ENCODE assay signal across 1 cellular context in the genomic region with DNA sequence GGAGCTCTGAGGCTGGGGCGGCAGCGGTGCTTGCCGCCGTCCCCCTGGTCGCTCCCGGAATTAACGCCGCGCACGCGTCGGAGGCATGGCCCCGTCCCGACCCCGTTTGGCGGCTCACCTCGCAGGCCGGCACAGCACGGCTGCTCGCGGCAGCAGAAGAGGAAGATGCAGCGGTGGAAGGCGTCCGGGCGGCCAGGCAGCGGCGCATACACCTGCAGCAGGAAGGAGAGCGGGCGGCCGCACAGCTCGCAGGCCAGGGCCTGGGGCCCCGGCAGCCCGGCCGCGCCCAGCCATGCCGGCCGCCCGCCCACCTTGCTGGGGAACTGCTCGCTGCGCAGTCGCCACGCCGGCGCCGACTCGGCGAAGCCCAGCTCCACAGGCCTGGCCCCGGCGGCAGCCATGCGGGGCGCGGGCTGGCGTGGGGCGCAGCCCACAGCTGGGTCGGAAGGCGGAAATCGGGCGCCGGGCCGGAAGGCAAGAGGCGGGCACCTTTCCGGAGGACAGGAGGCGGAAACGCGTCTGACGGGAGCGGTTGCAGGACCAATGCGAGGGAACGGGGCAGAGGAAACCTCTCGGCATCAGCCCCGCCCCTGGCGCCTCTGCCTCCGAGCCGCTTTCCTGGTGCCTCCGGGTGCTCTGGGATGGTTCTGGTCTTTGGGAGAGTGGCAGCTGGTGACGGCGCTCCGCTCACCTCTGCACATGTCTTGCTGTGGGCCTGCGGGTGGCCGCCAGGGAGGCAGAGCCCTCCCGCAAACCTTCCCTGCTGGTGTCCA.
TF ChIP-seq lines count a peak whose summit lies in the region.

A gene with protein sequence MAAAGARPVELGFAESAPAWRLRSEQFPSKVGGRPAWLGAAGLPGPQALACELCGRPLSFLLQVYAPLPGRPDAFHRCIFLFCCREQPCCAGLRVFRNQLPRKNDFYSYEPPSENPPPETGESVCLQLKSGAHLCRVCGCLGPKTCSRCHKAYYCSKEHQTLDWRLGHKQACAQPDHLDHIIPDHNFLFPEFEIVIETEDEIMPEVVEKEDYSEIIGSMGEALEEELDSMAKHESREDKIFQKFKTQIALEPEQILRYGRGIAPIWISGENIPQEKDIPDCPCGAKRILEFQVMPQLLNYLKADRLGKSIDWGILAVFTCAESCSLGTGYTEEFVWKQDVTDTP (minus strand): TSS at position 457 of the 773 bp plus-strand sequence. CDS start 56 bp downstream, at position 401.

TF ChIP-seq in HepG2, 621 proteins besides CTCF, POLR2A, EP300 and RAD21 (continued from another document and continues in another):
- TF ChIP-seq ZNF670 (CRISPR knock-in tag; IDR thresholded peaks at IDR 0.05; ENCODE audit: borderline replicate concordance) (0 out of 2 replicates have a peak, but pooled peaks have one; percentile 11), ZNF644 (CRISPR knock-in tag; IDR thresholded peaks at IDR 0.05; ENCODE audit: low read depth) (peak; percentile 7; the same call in 1 of the 2 replicates), ZNF720 (CRISPR knock-in tag; IDR thresholded peaks at IDR 0.05) (0 out of 2 replicates have a peak, but pooled peaks have one; percentile 42), SAFB2 (CRISPR knock-in tag; IDR thresholded peaks at IDR 0.05; ENCODE audit: borderline replicate concordance, low read depth) (peak; percentile 72), ZNF235 (CRISPR knock-in tag; IDR thresholded peaks at IDR 0.05; ENCODE audit: borderline replicate concordance) (no peak), KLF6 (CRISPR knock-in tag; IDR thresholded peaks at IDR 0.05) (no peak; the same call in 1 of the 2 replicates), ZNF331 (CRISPR knock-in tag; IDR thresholded peaks at IDR 0.05) (peak; percentile 63; the same call in 1 of the 2 replicates), DNMT3B (CRISPR knock-in tag; conservative IDR thresholded peaks at IDR 0.05) (no peak), ZNF44 (CRISPR knock-in tag; IDR thresholded peaks at IDR 0.05) (no peak; the same call in 1 of the 2 replicates), ZNF124 (CRISPR knock-in tag; IDR thresholded peaks at IDR 0.05) (0 out of 2 replicates have a peak, but pooled peaks have one; percentile 61), JDP2 (CRISPR knock-in tag; IDR thresholded peaks at IDR 0.05; ENCODE audit: borderline replicate concordance) (no peak), ZMYM4 (CRISPR knock-in tag; IDR thresholded peaks at IDR 0.05) (peak; percentile 80; the same call in 1 of the 2 replicates), HES4 (CRISPR knock-in tag; IDR thresholded peaks at IDR 0.05; ENCODE audit: borderline replicate concordance) (peak; percentile 87), HBP1 (CRISPR knock-in tag; IDR thresholded peaks at IDR 0.05; ENCODE audit: low read depth) (peak; percentile 28), NFIC (IDR thresholded peaks at IDR 0.05; ENCODE audit: low read length) (no peak), ARNTL (CRISPR knock-in tag; IDR thresholded peaks at IDR 0.05) (no peak), SRF (IDR thresholded peaks at IDR 0.05; ENCODE audit: low read depth, low read length) (no peak), SALL1 (CRISPR knock-in tag; IDR thresholded peaks at IDR 0.05) (peak; percentile 87), RFX3 (CRISPR knock-in tag; IDR thresholded peaks at IDR 0.05) (no peak), ZNF589 (CRISPR knock-in tag; conservative IDR thresholded peaks at IDR 0.05) (no peak), ZNF251 (CRISPR knock-in tag; IDR thresholded peaks at IDR 0.05) (no peak), RBAK (CRISPR knock-in tag; IDR thresholded peaks at IDR 0.05) (no peak), MNT (IDR thresholded peaks at IDR 0.05) (no peak), ZIK1 (CRISPR knock-in tag; IDR thresholded peaks at IDR 0.05; ENCODE audit: borderline replicate concordance, low read depth) (peak; percentile 83; the same call in 1 of the 2 replicates), ZMYM3 (CRISPR knock-in tag; IDR thresholded peaks at IDR 0.05) (no peak; the same call in 1 of the 2 replicates), NCOA1 (CRISPR knock-in tag; IDR thresholded peaks at IDR 0.05) (no peak), ZNF563 (CRISPR knock-in tag; IDR thresholded peaks at IDR 0.05) (peak; percentile 96), ZNF549 (CRISPR knock-in tag; IDR thresholded peaks at IDR 0.05) (no peak), ARNT (IDR thresholded peaks at IDR 0.05) (no peak)
- TF ChIP-seq, protein P1, sequence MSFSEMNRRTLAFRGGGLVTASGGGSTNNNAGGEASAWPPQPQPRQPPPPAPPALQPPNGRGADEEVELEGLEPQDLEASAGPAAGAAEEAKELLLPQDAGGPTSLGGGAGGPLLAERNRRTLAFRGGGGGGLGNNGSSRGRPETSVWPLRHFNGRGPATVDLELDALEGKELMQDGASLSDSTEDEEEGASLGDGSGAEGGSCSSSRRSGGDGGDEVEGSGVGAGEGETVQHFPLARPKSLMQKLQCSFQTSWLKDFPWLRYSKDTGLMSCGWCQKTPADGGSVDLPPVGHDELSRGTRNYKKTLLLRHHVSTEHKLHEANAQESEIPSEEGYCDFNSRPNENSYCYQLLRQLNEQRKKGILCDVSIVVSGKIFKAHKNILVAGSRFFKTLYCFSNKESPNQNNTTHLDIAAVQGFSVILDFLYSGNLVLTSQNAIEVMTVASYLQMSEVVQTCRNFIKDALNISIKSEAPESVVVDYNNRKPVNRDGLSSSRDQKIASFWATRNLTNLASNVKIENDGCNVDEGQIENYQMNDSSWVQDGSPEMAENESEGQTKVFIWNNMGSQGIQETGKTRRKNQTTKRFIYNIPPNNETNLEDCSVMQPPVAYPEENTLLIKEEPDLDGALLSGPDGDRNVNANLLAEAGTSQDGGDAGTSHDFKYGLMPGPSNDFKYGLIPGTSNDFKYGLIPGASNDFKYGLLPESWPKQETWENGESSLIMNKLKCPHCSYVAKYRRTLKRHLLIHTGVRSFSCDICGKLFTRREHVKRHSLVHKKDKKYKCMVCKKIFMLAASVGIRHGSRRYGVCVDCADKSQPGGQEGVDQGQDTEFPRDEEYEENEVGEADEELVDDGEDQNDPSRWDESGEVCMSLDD (CRISPR knock-in tag; IDR thresholded peaks at IDR 0.05; ENCODE audit: borderline replicate concordance): peak; percentile 69; the same call in 1 of the 2 replicates
- TF ChIP-seq, protein P2, sequence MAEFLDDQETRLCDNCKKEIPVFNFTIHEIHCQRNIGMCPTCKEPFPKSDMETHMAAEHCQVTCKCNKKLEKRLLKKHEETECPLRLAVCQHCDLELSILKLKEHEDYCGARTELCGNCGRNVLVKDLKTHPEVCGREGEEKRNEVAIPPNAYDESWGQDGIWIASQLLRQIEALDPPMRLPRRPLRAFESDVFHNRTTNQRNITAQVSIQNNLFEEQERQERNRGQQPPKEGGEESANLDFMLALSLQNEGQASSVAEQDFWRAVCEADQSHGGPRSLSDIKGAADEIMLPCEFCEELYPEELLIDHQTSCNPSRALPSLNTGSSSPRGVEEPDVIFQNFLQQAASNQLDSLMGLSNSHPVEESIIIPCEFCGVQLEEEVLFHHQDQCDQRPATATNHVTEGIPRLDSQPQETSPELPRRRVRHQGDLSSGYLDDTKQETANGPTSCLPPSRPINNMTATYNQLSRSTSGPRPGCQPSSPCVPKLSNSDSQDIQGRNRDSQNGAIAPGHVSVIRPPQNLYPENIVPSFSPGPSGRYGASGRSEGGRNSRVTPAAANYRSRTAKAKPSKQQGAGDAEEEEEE (CRISPR knock-in tag; IDR thresholded peaks at IDR 0.05; ENCODE audit: borderline replicate concordance): 0 out of 2 replicates have a peak, but pooled peaks have one; percentile 66
- TF ChIP-seq, protein P3, sequence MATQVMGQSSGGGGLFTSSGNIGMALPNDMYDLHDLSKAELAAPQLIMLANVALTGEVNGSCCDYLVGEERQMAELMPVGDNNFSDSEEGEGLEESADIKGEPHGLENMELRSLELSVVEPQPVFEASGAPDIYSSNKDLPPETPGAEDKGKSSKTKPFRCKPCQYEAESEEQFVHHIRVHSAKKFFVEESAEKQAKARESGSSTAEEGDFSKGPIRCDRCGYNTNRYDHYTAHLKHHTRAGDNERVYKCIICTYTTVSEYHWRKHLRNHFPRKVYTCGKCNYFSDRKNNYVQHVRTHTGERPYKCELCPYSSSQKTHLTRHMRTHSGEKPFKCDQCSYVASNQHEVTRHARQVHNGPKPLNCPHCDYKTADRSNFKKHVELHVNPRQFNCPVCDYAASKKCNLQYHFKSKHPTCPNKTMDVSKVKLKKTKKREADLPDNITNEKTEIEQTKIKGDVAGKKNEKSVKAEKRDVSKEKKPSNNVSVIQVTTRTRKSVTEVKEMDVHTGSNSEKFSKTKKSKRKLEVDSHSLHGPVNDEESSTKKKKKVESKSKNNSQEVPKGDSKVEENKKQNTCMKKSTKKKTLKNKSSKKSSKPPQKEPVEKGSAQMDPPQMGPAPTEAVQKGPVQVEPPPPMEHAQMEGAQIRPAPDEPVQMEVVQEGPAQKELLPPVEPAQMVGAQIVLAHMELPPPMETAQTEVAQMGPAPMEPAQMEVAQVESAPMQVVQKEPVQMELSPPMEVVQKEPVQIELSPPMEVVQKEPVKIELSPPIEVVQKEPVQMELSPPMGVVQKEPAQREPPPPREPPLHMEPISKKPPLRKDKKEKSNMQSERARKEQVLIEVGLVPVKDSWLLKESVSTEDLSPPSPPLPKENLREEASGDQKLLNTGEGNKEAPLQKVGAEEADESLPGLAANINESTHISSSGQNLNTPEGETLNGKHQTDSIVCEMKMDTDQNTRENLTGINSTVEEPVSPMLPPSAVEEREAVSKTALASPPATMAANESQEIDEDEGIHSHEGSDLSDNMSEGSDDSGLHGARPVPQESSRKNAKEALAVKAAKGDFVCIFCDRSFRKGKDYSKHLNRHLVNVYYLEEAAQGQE (IDR thresholded peaks at IDR 0.05; ENCODE audit: borderline replicate concordance in 1 of 2, low read depth in 1 of 2, low read length in 2 of 2): peak in 1 of 2 experiments; percentile 32; a peak in 1 of 4 replicates
- TF ChIP-seq, protein P4, sequence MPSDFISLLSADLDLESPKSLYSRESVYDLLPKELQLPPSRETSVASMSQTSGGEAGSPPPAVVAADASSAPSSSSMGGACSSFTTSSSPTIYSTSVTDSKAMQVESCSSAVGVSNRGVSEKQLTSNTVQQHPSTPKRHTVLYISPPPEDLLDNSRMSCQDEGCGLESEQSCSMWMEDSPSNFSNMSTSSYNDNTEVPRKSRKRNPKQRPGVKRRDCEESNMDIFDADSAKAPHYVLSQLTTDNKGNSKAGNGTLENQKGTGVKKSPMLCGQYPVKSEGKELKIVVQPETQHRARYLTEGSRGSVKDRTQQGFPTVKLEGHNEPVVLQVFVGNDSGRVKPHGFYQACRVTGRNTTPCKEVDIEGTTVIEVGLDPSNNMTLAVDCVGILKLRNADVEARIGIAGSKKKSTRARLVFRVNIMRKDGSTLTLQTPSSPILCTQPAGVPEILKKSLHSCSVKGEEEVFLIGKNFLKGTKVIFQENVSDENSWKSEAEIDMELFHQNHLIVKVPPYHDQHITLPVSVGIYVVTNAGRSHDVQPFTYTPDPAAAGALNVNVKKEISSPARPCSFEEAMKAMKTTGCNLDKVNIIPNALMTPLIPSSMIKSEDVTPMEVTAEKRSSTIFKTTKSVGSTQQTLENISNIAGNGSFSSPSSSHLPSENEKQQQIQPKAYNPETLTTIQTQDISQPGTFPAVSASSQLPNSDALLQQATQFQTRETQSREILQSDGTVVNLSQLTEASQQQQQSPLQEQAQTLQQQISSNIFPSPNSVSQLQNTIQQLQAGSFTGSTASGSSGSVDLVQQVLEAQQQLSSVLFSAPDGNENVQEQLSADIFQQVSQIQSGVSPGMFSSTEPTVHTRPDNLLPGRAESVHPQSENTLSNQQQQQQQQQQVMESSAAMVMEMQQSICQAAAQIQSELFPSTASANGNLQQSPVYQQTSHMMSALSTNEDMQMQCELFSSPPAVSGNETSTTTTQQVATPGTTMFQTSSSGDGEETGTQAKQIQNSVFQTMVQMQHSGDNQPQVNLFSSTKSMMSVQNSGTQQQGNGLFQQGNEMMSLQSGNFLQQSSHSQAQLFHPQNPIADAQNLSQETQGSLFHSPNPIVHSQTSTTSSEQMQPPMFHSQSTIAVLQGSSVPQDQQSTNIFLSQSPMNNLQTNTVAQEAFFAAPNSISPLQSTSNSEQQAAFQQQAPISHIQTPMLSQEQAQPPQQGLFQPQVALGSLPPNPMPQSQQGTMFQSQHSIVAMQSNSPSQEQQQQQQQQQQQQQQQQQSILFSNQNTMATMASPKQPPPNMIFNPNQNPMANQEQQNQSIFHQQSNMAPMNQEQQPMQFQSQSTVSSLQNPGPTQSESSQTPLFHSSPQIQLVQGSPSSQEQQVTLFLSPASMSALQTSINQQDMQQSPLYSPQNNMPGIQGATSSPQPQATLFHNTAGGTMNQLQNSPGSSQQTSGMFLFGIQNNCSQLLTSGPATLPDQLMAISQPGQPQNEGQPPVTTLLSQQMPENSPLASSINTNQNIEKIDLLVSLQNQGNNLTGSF (CRISPR knock-in tag; IDR thresholded peaks at IDR 0.05): peak; percentile 49; the same call in 1 of the 2 replicates
- TF ChIP-seq, protein P5, sequence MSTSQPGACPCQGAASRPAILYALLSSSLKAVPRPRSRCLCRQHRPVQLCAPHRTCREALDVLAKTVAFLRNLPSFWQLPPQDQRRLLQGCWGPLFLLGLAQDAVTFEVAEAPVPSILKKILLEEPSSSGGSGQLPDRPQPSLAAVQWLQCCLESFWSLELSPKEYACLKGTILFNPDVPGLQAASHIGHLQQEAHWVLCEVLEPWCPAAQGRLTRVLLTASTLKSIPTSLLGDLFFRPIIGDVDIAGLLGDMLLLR (CRISPR knock-in tag; IDR thresholded peaks at IDR 0.05): peak; percentile 16; the same call in 1 of the 2 replicates
- TF ChIP-seq, protein P6, sequence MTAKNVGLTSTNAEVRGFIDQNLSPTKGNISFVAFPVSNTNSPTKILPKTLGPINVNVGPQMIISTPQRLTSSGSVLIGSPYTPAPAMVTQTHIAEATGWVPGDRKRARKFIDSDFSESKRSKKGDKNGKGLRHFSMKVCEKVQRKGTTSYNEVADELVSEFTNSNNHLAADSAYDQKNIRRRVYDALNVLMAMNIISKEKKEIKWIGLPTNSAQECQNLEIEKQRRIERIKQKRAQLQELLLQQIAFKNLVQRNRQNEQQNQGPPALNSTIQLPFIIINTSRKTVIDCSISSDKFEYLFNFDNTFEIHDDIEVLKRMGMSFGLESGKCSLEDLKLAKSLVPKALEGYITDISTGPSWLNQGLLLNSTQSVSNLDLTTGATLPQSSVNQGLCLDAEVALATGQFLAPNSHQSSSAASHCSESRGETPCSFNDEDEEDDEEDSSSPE (CRISPR knock-in tag; IDR thresholded peaks at IDR 0.05): peak; percentile 47
